25 cellular contexts compared by ENCODE assay signal in genomic region chr4:37723067-37723466, GRCh38.
"Had no signal": no experiment of that assay in that cellular context is flagged by ENCODE, and none has a peak within 500 bp of the region (broad histone marks: within the 10 kb centered on the region; RNA-seq: fewer than 3 reads in every experiment).

No MANE protein-coding gene starts in this region.

- H3K4me1 Mint-ChIP-seq: stimulated activated naive B cell treated with anti-CD40 and anti-IgM and Interleukin-4, amounts not matched to agents 10 μg/mL and 1 μg/mL and 100 μg/mL, for 72 hours had no signal

- DNase-seq: islet precursor cell; left ventricle myocardium inferior; mesendoderm; naive B cell; nucleus accumbens; pancreas; posterior cingulate gyrus; retina; right cardiac atrium; stimulated activated CD4-positive, alpha-beta T cell treated with anti-CD3 and anti-CD28 coated beads, Interleukin-12 subunit alpha, Interleukin-12 subunit beta, amount 100 ng/mL, for 4 hours; stimulated activated CD4-positive, alpha-beta T cell treated with anti-CD3 and anti-CD28 coated beads, Interleukin-15, amount 100 ng/mL, for 24 hours; stimulated activated CD4-positive, alpha-beta T cell treated with anti-CD3 and anti-CD28 coated beads, Interleukin-2, amount 100 ng/mL, for 24 hours; stimulated activated CD4-positive, alpha-beta T cell treated with anti-CD3 and anti-CD28 coated beads, Interleukin-4, amount 100 ng/mL, for 1 hour; stimulated activated naive B cell treated with anti-CD40 and anti-IgM and Interleukin-4, amounts not matched to agents 10 μg/mL and 1 μg/mL and 100 μg/mL, for 72 hours; stimulated activated naive CD8-positive, alpha-beta T cell treated with anti-CD3 and anti-CD28 coated beads, Interleukin-15, Interleukin-2, amounts not matched to agents 100 U/mL and 50 U/mL, for 24 hours; tibial artery; uterus had no signal

- H3K27me3 Mint-ChIP-seq: stimulated activated naive B cell treated with anti-CD40 and anti-IgM and Interleukin-4, amounts not matched to agents 10 μg/mL and 1 μg/mL and 100 μg/mL, for 72 hours; type B pancreatic cell had no signal

- H3K9me3 Mint-ChIP-seq: mesothelial cell of epicardium; natural killer cell treated with Interleukin-12 subunit alpha and Interleukin-12 subunit beta and Interleukin-15 and Interleukin-18, amount 100 ng/mL, for 72 hours; stimulated activated naive B cell treated with anti-CD40 and anti-IgM and Interleukin-4, amounts not matched to agents 10 μg/mL and 1 μg/mL and 100 μg/mL, for 72 hours had no signal

- H3K27ac ChIP-seq: left ventricle myocardium inferior, pancreas, prostate gland, skin epidermis, suprapubic skin, thoracic aorta, tibial artery, uterus had no signal

- ATAC-seq: pancreas; right cardiac atrium; sciatic nerve; stimulated activated naive B cell treated with anti-CD40 and anti-IgM and Interleukin-4, amounts not matched to agents 10 μg/mL and 1 μg/mL and 100 μg/mL, for 72 hours; stimulated activated naive CD8-positive, alpha-beta T cell treated with anti-CD3 and anti-CD28 coated beads, Interleukin-15, Interleukin-2, amounts not matched to agents 100 U/mL and 50 U/mL, for 24 hours had no signal

- FAIRE-seq: pancreas had no signal

- H3K4me3 Mint-ChIP-seq: mesothelial cell of epicardium; naive B cell; natural killer cell treated with Interleukin-12 subunit alpha and Interleukin-12 subunit beta and Interleukin-15 and Interleukin-18, amount 100 ng/mL, for 72 hours; stimulated activated naive B cell treated with anti-CD40 and anti-IgM and Interleukin-4, amounts not matched to agents 10 μg/mL and 1 μg/mL and 100 μg/mL, for 72 hours; type B pancreatic cell had no signal

- H3K27ac Mint-ChIP-seq: mesothelial cell of epicardium; naive B cell; natural killer cell treated with Interleukin-12 subunit alpha and Interleukin-12 subunit beta and Interleukin-15 and Interleukin-18, amount 100 ng/mL, for 72 hours; stimulated activated naive B cell treated with anti-CD40 and anti-IgM and Interleukin-4, amounts not matched to agents 10 μg/mL and 1 μg/mL and 100 μg/mL, for 72 hours; type B pancreatic cell had no signal

- H3K36me3 Mint-ChIP-seq: mesothelial cell of epicardium; naive B cell; natural killer cell treated with Interleukin-12 subunit alpha and Interleukin-12 subunit beta and Interleukin-15 and Interleukin-18, amount 100 ng/mL, for 72 hours; stimulated activated naive B cell treated with anti-CD40 and anti-IgM and Interleukin-4, amounts not matched to agents 10 μg/mL and 1 μg/mL and 100 μg/mL, for 72 hours; type B pancreatic cell had no signal
